In genomic region chr1:19909392-19909791, GRCh38 we compare ENCODE assay signal across 26 cellular contexts. TPM values are rescaled to one million over a fixed set of nuclear protein-coding genes. Genes with fewer than 3 reads are reported as not detected.
"Had no signal": no experiment of that assay in that cellular context is flagged by ENCODE, and none has a peak within 500 bp of the region (broad histone marks: within the 10 kb centered on the region; RNA-seq: fewer than 3 reads in every experiment).

No MANE protein-coding gene starts in this region.

- DNase-seq: central memory CD4-positive, alpha-beta T cell; cortex of kidney; effector memory CD4-positive, alpha-beta T cell; foreskin keratinocyte; head of caudate nucleus; midbrain; occipital lobe; psoas muscle; retina; stimulated activated CD4-positive, alpha-beta T cell treated with anti-CD3 and anti-CD28 coated beads, Interleukin-2, amount 100 ng/mL, for 24 hours; stimulated activated CD4-positive, alpha-beta T cell treated with anti-CD3 and anti-CD28 coated beads, Interleukin-4, amount 100 ng/mL, for 4 hours; stimulated activated naive CD4-positive, alpha-beta T cell; stomach; substantia nigra; transverse colon had no signal

- H3K27ac Mint-ChIP-seq: natural killer cell treated with Interleukin-12 subunit alpha and Interleukin-12 subunit beta and Interleukin-15 and Interleukin-18, amount 100 ng/mL, for 72 hours had no signal

- H3K4me3 ChIP-seq: esophagus muscularis mucosa, hepatocyte, psoas muscle, skin epidermis, stomach, thoracic aorta, transverse colon had no signal

- H3K4me2 ChIP-seq: hepatocyte had no signal

- H3K4me1 ChIP-seq: esophagus muscularis mucosa, psoas muscle, stomach, transverse colon had no signal

- H3K9ac ChIP-seq: parathyroid adenoma had no signal

- H2AFZ ChIP-seq: hepatocyte, parathyroid adenoma had no signal

- H3K79me2 ChIP-seq: hepatocyte, parathyroid adenoma had no signal

- H3K9me3 ChIP-seq: esophagus muscularis mucosa, psoas muscle, stomach, thoracic aorta, transverse colon had no signal

- H3K27me3 ChIP-seq: esophagus muscularis mucosa, foreskin keratinocyte, hepatocyte, stomach, transverse colon had no signal

- H3K4me3 Mint-ChIP-seq: natural killer cell treated with Interleukin-12 subunit alpha and Interleukin-12 subunit beta and Interleukin-15 and Interleukin-18, amount 100 ng/mL, for 72 hours had no signal

- H3K27ac ChIP-seq: epithelial cell of prostate, esophagus muscularis mucosa, foreskin keratinocyte, hepatocyte, parathyroid adenoma, psoas muscle, skin epidermis, stomach, thoracic aorta, transverse colon had no signal

- H3K27me3 Mint-ChIP-seq: natural killer cell treated with Interleukin-12 subunit alpha and Interleukin-12 subunit beta and Interleukin-15 and Interleukin-18, amount 100 ng/mL, for 72 hours had no signal

- H3K9me3 Mint-ChIP-seq: natural killer cell treated with Interleukin-12 subunit alpha and Interleukin-12 subunit beta and Interleukin-15 and Interleukin-18, amount 100 ng/mL, for 72 hours had no signal

RNA-seq across cellular contexts. Expression of gene PLA2G2E, which starts 14.0 kb away (rescaled TPM):
- total RNA-seq: chondrocyte; esophagus muscularis mucosa; foreskin keratinocyte; hepatocyte; left lobe of liver; lower leg skin; natural killer cell treated with Interleukin-12 subunit alpha and Interleukin-12 subunit beta and Interleukin-15 and Interleukin-18, amount 100 ng/mL, for 72 hours; occipital lobe; psoas muscle; sciatic nerve; stomach; thoracic aorta; transverse colon had no signal
- polyA plus RNA-seq: foreskin keratinocyte, hepatocyte, psoas muscle, stomach had no signal
